10 cellular contexts compared by ENCODE assay signal in the genomic region with DNA sequence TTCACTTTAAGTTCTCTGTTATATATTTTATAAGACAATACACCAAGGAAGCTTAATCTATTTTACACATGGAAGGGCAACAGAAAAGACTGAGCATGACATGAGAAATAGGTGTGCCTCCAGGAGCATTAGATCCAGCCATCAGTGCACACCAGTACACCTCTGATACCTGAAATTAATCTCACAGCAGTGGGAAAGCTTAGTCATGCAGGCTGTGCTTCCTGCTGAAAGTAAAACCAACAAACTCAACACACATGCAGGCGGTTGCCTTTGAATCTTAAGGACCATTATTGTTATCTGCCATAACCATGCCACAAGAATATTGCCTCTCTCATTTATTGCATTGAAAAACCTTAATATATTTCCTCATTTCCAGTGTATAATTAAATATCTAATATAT. TPM values are rescaled to one million over a fixed set of nuclear protein-coding genes. Genes with fewer than 3 reads are reported as not detected.
"Had no signal": no experiment of that assay in that cellular context is flagged by ENCODE, and none has a peak within 500 bp of the region (broad histone marks: within the 10 kb centered on the region; RNA-seq: fewer than 3 reads in every experiment).

No MANE protein-coding gene starts in this region.

- H3K4me1 ChIP-seq: HAP-1 had no signal

- H3K36me3 ChIP-seq: HAP-1 had no signal

- H3K9ac ChIP-seq: GM23248 had no signal

- H3K27ac ChIP-seq: GM23248, HL-60 had no signal

- FAIRE-seq: HepG2 had no signal

- H2AFZ ChIP-seq: GM23248 had no signal

- H3K9me3 ChIP-seq: HAP-1 had no signal

- ATAC-seq: HCT116, HepG2 had no signal

- H3K4me3 ChIP-seq: GM23248, HAP-1 had no signal

- DNase-seq: GM23248, GOT3, H7, HFFc6, KBM-7 had no signal

RNA-seq across cellular contexts. Expression of a gene that starts 16.4 kb away (rescaled TPM):
- polyA plus RNA-seq: GM23248, HepG2, IgD-negative memory B cell had no signal
